Comparison of ENCODE assay signal across 11 cellular contexts in the genomic region with DNA sequence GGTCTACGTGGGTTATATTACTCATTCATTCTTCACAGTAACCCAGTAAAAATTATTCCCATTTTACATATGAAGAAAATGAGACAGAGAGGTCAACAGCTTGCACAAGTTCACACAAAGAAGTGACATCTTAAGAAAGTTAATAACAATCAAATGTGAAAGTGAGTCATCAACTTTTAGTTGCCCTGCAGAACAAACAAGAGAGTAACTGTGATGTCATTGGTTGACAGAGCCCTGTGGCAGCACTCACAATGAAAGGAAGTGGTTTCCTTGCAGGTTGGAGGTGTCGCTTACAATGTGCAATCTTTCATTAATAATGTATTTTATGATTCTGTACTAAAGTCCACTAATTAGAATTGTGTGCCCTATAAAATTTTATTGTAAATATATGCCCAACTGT.
DNase-seq lines count a peak whose midpoint lies in the region; ATAC-seq and TF ChIP-seq lines count a peak whose summit lies in the region.
"Had no signal": no experiment of that assay in that cellular context is flagged by ENCODE, and none has a peak within 500 bp of the region (broad histone marks: within the 10 kb centered on the region; RNA-seq: fewer than 3 reads in every experiment).

No MANE protein-coding gene starts in this region.

- CTCF ChIA-PET in HEK293 (lab: Yijun Ruan, JAX) = interaction anchor here (0.6 to 1.6 kb wide), 3 partner anchors 24 to 796 kb away, joined by 3 to 6 read pairs (median 3); no protein-coding TSS in a partner anchor

- WGBS in testis, 2 donors = 82 to 85% methylated on average over 2 of the region's 2 CpGs

- H3K27ac ChIP-seq in HEK293 (ENCODE audit: extremely low read depth, low read depth, low read length) = no peak overlapping the region
- H3K27ac ChIP-seq in testis = no peak overlapping the region
- H3K27ac ChIP-seq: thoracic aorta had no signal

- H3K27me3 ChIP-seq in testis = no peaks in the 10 kb centered on the region

- H3K36me3 ChIP-seq in HEK293 (ENCODE audit: control insufficient read depth in 2 of 2, insufficient read depth in 1 of 2, low read length in 2 of 2) (no peaks in the 10 kb centered on the region), testis (ENCODE audit: low read depth, missing control alignments) (no peaks in the 10 kb centered on the region)

- POLR2A ChIA-PET in HEK293 (lab: Yijun Ruan, JAX) = no interaction called here

- H3K27ac Mint-ChIP-seq in T-helper 17 cell = peak overlapping the region; percentile 4
- no peak overlapping the region for H3K27ac Mint-ChIP-seq in activated T-helper 1 cell treated with anti-CD3 and anti-CD28 coated beads, Interleukin-12 subunit alpha, Interleukin-12 subunit beta, Interleukin-2, Interleukin-4 antibody, amounts not matched to agents 30 ng/mL and 10 ng/mL and 1 ng/mL, durations not matched to agents 14 hours and 24 hours and 36 hours

- no peak for TF ChIP-seq CTCF in HEK293 (tag by site-specific recombination; IDR thresholded peaks at IDR 0.05)
- TF ChIP-seq CTCF in testis (IDR thresholded peaks at IDR 0.05) = no peak

- H3K9me3 Mint-ChIP-seq in activated T-helper 1 cell treated with anti-CD3 and anti-CD28 coated beads, Interleukin-12 subunit alpha, Interleukin-12 subunit beta, Interleukin-2, Interleukin-4 antibody, amounts not matched to agents 30 ng/mL and 10 ng/mL and 1 ng/mL, durations not matched to agents 14 hours and 24 hours and 36 hours = peaks cover 5% of the 10 kb centered on the region

- TF ChIP-seq POLR2A in testis (IDR thresholded peaks at IDR 0.05) = no peak

- DNase-seq in left cardiac atrium (no peak), left ventricle myocardium superior (no peak), T-helper 17 cell (no peak), renal cortical epithelial cell (ENCODE audit: low read depth) (peak; percentile 66), testis (no peak), cerebellar cortex (ENCODE audit: low spot score) (no peak)
- no peak for DNase-seq in activated T-helper 1 cell treated with anti-CD3 and anti-CD28 coated beads, Interleukin-12 subunit alpha, Interleukin-12 subunit beta, Interleukin-2, Interleukin-4 antibody, amounts not matched to agents 30 ng/mL and 10 ng/mL and 1 ng/mL, durations not matched to agents 14 hours and 24 hours and 36 hours (ENCODE audit: low spot score)
- DNase-seq: Kasumi-1 had no signal

- H3K4me3 Mint-ChIP-seq in T-helper 17 cell = no peak overlapping the region
- H3K4me3 Mint-ChIP-seq in activated T-helper 1 cell treated with anti-CD3 and anti-CD28 coated beads, Interleukin-12 subunit alpha, Interleukin-12 subunit beta, Interleukin-2, Interleukin-4 antibody, amounts not matched to agents 30 ng/mL and 10 ng/mL and 1 ng/mL, durations not matched to agents 14 hours and 24 hours and 36 hours = no peak overlapping the region
- H3K4me3 Mint-ChIP-seq: neural crest cell had no signal

- H3K4me1 ChIP-seq in HEK293 (ENCODE audit: control insufficient read depth, insufficient read depth, low read length) = no peaks in the 10 kb centered on the region
- H3K4me1 ChIP-seq in testis = no peaks in the 10 kb centered on the region

- intact Hi-C loops in left cardiac atrium (cut with DNase I) = no loop called here
- intact Hi-C loops in left ventricle myocardium superior (cut with micrococcal nuclease) = no loop called here
- intact Hi-C loops in activated T-helper 1 cell treated with anti-CD3 and anti-CD28 coated beads, Interleukin-12 subunit alpha, Interleukin-12 subunit beta, Interleukin-2, Interleukin-4 antibody, amounts not matched to agents 30 ng/mL and 10 ng/mL and 1 ng/mL, durations not matched to agents 14 hours and 24 hours and 36 hours (cut with micrococcal nuclease) = no loop called here
- intact Hi-C loops in testis (cut with DNase I; ENCODE audit: low total_unique reads) = no loop called here

- peaks cover 4% of the 10 kb centered on the region for H3K4me1 Mint-ChIP-seq in T-helper 17 cell
- H3K4me1 Mint-ChIP-seq in activated T-helper 1 cell treated with anti-CD3 and anti-CD28 coated beads, Interleukin-12 subunit alpha, Interleukin-12 subunit beta, Interleukin-2, Interleukin-4 antibody, amounts not matched to agents 30 ng/mL and 10 ng/mL and 1 ng/mL, durations not matched to agents 14 hours and 24 hours and 36 hours (ENCODE audit: low read depth) = no peaks in the 10 kb centered on the region
- H3K4me1 Mint-ChIP-seq: neural crest cell had no signal

- no peaks in the 10 kb centered on the region for H3K27me3 Mint-ChIP-seq in T-helper 17 cell
- H3K27me3 Mint-ChIP-seq in activated T-helper 1 cell treated with anti-CD3 and anti-CD28 coated beads, Interleukin-12 subunit alpha, Interleukin-12 subunit beta, Interleukin-2, Interleukin-4 antibody, amounts not matched to agents 30 ng/mL and 10 ng/mL and 1 ng/mL, durations not matched to agents 14 hours and 24 hours and 36 hours (ENCODE audit: insufficient read depth) = no peaks in the 10 kb centered on the region

- H3K9me3 ChIP-seq in HEK293 (ENCODE audit: control insufficient read depth, insufficient read depth, low read depth, low read length) = no peaks in the 10 kb centered on the region; the same call in 1 of the 2 replicates
- no peaks in the 10 kb centered on the region for H3K9me3 ChIP-seq in T-helper 17 cell (ENCODE audit: control insufficient read depth, low read length, poor library complexity, severe bottlenecking)
- H3K9me3 ChIP-seq in testis = no peaks in the 10 kb centered on the region

- H3K4me3 ChIP-seq in HEK293 (ENCODE audit: low read depth, low read length) (no peak overlapping the region), testis (no peak overlapping the region)
- H3K4me3 ChIP-seq: thoracic aorta had no signal

- H3K36me3 Mint-ChIP-seq in T-helper 17 cell (ENCODE audit: low read depth) = no peaks in the 10 kb centered on the region
- no peaks in the 10 kb centered on the region for H3K36me3 Mint-ChIP-seq in activated T-helper 1 cell treated with anti-CD3 and anti-CD28 coated beads, Interleukin-12 subunit alpha, Interleukin-12 subunit beta, Interleukin-2, Interleukin-4 antibody, amounts not matched to agents 30 ng/mL and 10 ng/mL and 1 ng/mL, durations not matched to agents 14 hours and 24 hours and 36 hours (ENCODE audit: low read depth)

- ATAC-seq in left cardiac atrium = peak; percentile 30 to 47
- no peak for ATAC-seq in left ventricle myocardium superior
- peak; percentile 86 for ATAC-seq in T-helper 17 cell

TF ChIP-seq in HEK293, 187 proteins besides CTCF, POLR2A, EP300 and RAD21 (continues in another document):
- TF ChIP-seq ZNF146 (tag by site-specific recombination; IDR thresholded peaks at IDR 0.05) (no peak), PRDM10 (tag by site-specific recombination; IDR thresholded peaks at IDR 0.05) (no peak), PRDM6 (tag by site-specific recombination; IDR thresholded peaks at IDR 0.05) (0 out of 2 replicates have a peak, but pooled peaks have one; percentile 16), ZNF555 (tag by site-specific recombination; conservative IDR thresholded peaks at IDR 0.05) (no peak), ZNF629 (tag by site-specific recombination; IDR thresholded peaks at IDR 0.05) (peak; percentile 69), ATF2 (tag by site-specific recombination; IDR thresholded peaks at IDR 0.05; ENCODE audit: low read depth) (peak; percentile 84)
